1 cellular context compared by ENCODE assay signal in genomic region chr3:43105224-43105596, GRCh38.
TF ChIP-seq lines count a peak whose summit lies in the region.

No MANE protein-coding gene starts in this region.

TF ChIP-seq in SK-N-SH, 30 proteins besides CTCF, POLR2A, EP300 and RAD21 (continued from another document):
- TF ChIP-seq USF1 (IDR thresholded peaks at IDR 0.05; ENCODE audit: borderline replicate concordance, low read depth) (no peak), NRF1 (IDR thresholded peaks at IDR 0.05; ENCODE audit: low read depth, low read length) (no peak)
